Comparison of ENCODE assay signal across 1 cellular context in genomic region chr4:78625073-78625472, GRCh38.
A peak's percentile ranks its signal among the peaks of the same experiment; 100 is the strongest.
TF ChIP-seq lines count a peak whose summit lies in the region.

No MANE protein-coding gene starts in this region.

TF ChIP-seq in GM12878, 131 proteins besides CTCF, POLR2A, EP300 and RAD21 (continues in another document):
- TF ChIP-seq KAT2A (conservative IDR thresholded peaks at IDR 0.05; ENCODE audit: control insufficient read depth, low read depth, low read length) (no peak), NFIC (IDR thresholded peaks at IDR 0.05; ENCODE audit: low read depth, low read length) (peak; percentile 39; the same call in 1 of the 2 replicates), NR2F1 (conservative IDR thresholded peaks at IDR 0.05) (peak; percentile 52; the same call in 1 of the 2 replicates), NFYA (IDR thresholded peaks at IDR 0.05; ENCODE audit: borderline replicate concordance, low read depth, low read length) (no peak), ZNF384 (IDR thresholded peaks at IDR 0.05; ENCODE audit: borderline replicate concordance, low read depth, low read length) (no peak), ZBED1 (IDR thresholded peaks at IDR 0.05; ENCODE audit: borderline replicate concordance) (no peak), NR2C2 (IDR thresholded peaks at IDR 0.05; ENCODE audit: borderline replicate concordance, control insufficient read depth, insufficient read length, low read depth) (no peak), IKZF1 (conservative IDR thresholded peaks at IDR 0.05) (0 out of 2 replicates have a peak, but pooled peaks have one; percentile 26), CUX1 (IDR thresholded peaks at IDR 0.05; ENCODE audit: insufficient replicate concordance, low read depth, low read length) (no peak), BRCA1 (IDR thresholded peaks at IDR 0.05; ENCODE audit: low read depth, low read length) (no peak), RELA (IDR thresholded peaks at IDR 0.05; ENCODE audit: borderline replicate concordance, partially characterized antibody) (no peak), EGR1 (IDR thresholded peaks at IDR 0.05; ENCODE audit: borderline replicate concordance in 1 of 2, low read depth in 2 of 2, low read length in 2 of 2) (no peak), LARP7 (IDR thresholded peaks at IDR 0.05) (no peak), RUNX3 (IDR thresholded peaks at IDR 0.05; ENCODE audit: low read length) (peak; percentile 73), YY1 (IDR thresholded peaks at IDR 0.05; ENCODE audit: low read depth, low read length) (no peak), BCL11A (IDR thresholded peaks at IDR 0.05; ENCODE audit: low read depth, low read length) (0 out of 2 replicates have a peak, but pooled peaks have one; percentile 39), CREM (IDR thresholded peaks at IDR 0.05; ENCODE audit: low read depth) (peak; percentile 80), ZNF24 (IDR thresholded peaks at IDR 0.05) (peak; percentile 88), JUNB (IDR thresholded peaks at IDR 0.05) (peak; percentile 72), HDGF (IDR thresholded peaks at IDR 0.05) (no peak), CBX5 (IDR thresholded peaks at IDR 0.05; ENCODE audit: low read depth) (no peak), JUND (IDR thresholded peaks at IDR 0.05; ENCODE audit: low read depth, low read length) (0 out of 2 replicates have a peak, but pooled peaks have one; percentile 49), MTA2 (IDR thresholded peaks at IDR 0.05; ENCODE audit: low read depth) (peak; percentile 75), ESRRA (IDR thresholded peaks at IDR 0.05; ENCODE audit: low read length) (peak; percentile 17; the same call in 1 of the 2 replicates), PKNOX1 (IDR thresholded peaks at IDR 0.05) (peak; percentile 17; the same call in 1 of the 2 replicates), ZNF217 (IDR thresholded peaks at IDR 0.05) (peak; percentile 18; the same call in 1 of the 2 replicates), SKIL (IDR thresholded peaks at IDR 0.05; ENCODE audit: low read depth, poor library complexity, severe bottlenecking) (peak; percentile 26), TBL1XR1 (IDR thresholded peaks at IDR 0.05; ENCODE audit: low read depth, low read length) (no peak), DPF2 (IDR thresholded peaks at IDR 0.05) (0 out of 2 replicates have a peak, but pooled peaks have one; percentile 66), IKZF2 (IDR thresholded peaks at IDR 0.05) (peak in 1 of 2 experiments; percentile 42; a peak in 1 of 4 replicates), ETV6 (conservative IDR thresholded peaks at IDR 0.05 in 1 of 2, IDR thresholded peaks at IDR 0.05 in 1 of 2; ENCODE audit: borderline replicate concordance in 1 of 2, low read depth in 1 of 2) (no peak), WRNIP1 (IDR thresholded peaks at IDR 0.05; ENCODE audit: borderline replicate concordance, low read depth, low read length) (no peak), CREB1 (IDR thresholded peaks at IDR 0.05; ENCODE audit: low read depth) (peak; percentile 89), SMARCA5 (IDR thresholded peaks at IDR 0.05) (no peak), SMC3 (IDR thresholded peaks at IDR 0.05; ENCODE audit: borderline replicate concordance, low read length) (no peak), SUZ12 (IDR thresholded peaks at IDR 0.05; ENCODE audit: unreplicated experiment) (no peak), SIN3A (IDR thresholded peaks at IDR 0.05; ENCODE audit: low read depth, low read length) (no peak), SREBF2 (IDR thresholded peaks at IDR 0.05; ENCODE audit: low read length) (no peak), SMAD1 (IDR thresholded peaks at IDR 0.05; ENCODE audit: low read depth, partially characterized antibody) (no peak), SMAD5 (IDR thresholded peaks at IDR 0.05; ENCODE audit: low read depth) (no peak), BHLHE40 (IDR thresholded peaks at IDR 0.05; ENCODE audit: borderline replicate concordance in 1 of 2, low read depth in 2 of 2, low read length in 1 of 2) (peak in 1 of 2 experiments; percentile 20; a peak in 1 of 4 replicates), GABPA (IDR thresholded peaks at IDR 0.05; ENCODE audit: low read depth) (0 out of 2 replicates have a peak, but pooled peaks have one; percentile 7), TAF1 (IDR thresholded peaks at IDR 0.05; ENCODE audit: borderline replicate concordance, low read depth, low read length) (no peak)
- TF ChIP-seq, protein P1, sequence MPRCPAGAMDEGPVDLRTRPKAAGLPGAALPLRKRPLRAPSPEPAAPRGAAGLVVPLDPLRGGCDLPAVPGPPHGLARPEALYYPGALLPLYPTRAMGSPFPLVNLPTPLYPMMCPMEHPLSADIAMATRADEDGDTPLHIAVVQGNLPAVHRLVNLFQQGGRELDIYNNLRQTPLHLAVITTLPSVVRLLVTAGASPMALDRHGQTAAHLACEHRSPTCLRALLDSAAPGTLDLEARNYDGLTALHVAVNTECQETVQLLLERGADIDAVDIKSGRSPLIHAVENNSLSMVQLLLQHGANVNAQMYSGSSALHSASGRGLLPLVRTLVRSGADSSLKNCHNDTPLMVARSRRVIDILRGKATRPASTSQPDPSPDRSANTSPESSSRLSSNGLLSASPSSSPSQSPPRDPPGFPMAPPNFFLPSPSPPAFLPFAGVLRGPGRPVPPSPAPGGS (IDR thresholded peaks at IDR 0.05; ENCODE audit: borderline replicate concordance, insufficient read depth, low read depth, low read length, poor library complexity, severe bottlenecking) = no peak
- TF ChIP-seq, protein P2, sequence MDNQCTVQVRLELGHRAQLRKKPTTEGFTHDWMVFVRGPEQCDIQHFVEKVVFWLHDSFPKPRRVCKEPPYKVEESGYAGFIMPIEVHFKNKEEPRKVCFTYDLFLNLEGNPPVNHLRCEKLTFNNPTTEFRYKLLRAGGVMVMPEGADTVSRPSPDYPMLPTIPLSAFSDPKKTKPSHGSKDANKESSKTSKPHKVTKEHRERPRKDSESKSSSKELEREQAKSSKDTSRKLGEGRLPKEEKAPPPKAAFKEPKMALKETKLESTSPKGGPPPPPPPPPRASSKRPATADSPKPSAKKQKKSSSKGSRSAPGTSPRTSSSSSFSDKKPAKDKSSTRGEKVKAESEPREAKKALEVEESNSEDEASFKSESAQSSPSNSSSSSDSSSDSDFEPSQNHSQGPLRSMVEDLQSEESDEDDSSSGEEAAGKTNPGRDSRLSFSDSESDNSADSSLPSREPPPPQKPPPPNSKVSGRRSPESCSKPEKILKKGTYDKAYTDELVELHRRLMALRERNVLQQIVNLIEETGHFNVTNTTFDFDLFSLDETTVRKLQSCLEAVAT (IDR thresholded peaks at IDR 0.05) = no peak
- TF ChIP-seq, protein P3, sequence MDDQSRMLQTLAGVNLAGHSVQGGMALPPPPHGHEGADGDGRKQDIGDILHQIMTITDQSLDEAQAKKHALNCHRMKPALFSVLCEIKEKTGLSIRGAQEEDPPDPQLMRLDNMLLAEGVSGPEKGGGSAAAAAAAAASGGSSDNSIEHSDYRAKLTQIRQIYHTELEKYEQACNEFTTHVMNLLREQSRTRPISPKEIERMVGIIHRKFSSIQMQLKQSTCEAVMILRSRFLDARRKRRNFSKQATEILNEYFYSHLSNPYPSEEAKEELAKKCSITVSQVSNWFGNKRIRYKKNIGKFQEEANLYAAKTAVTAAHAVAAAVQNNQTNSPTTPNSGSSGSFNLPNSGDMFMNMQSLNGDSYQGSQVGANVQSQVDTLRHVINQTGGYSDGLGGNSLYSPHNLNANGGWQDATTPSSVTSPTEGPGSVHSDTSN (IDR thresholded peaks at IDR 0.05; ENCODE audit: insufficient replicate concordance, low read depth, low read length) = no peak
- TF ChIP-seq, protein P4, sequence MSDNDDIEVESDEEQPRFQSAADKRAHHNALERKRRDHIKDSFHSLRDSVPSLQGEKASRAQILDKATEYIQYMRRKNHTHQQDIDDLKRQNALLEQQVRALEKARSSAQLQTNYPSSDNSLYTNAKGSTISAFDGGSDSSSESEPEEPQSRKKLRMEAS (IDR thresholded peaks at IDR 0.05; ENCODE audit: low read depth, low read length) = no peak
- TF ChIP-seq, protein P5, sequence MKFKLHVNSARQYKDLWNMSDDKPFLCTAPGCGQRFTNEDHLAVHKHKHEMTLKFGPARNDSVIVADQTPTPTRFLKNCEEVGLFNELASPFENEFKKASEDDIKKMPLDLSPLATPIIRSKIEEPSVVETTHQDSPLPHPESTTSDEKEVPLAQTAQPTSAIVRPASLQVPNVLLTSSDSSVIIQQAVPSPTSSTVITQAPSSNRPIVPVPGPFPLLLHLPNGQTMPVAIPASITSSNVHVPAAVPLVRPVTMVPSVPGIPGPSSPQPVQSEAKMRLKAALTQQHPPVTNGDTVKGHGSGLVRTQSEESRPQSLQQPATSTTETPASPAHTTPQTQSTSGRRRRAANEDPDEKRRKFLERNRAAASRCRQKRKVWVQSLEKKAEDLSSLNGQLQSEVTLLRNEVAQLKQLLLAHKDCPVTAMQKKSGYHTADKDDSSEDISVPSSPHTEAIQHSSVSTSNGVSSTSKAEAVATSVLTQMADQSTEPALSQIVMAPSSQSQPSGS (IDR thresholded peaks at IDR 0.05; ENCODE audit: low read length) = peak; percentile 88
- TF ChIP-seq, protein P6, sequence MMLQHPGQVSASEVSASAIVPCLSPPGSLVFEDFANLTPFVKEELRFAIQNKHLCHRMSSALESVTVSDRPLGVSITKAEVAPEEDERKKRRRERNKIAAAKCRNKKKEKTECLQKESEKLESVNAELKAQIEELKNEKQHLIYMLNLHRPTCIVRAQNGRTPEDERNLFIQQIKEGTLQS (IDR thresholded peaks at IDR 0.05; ENCODE audit: borderline replicate concordance, extremely low read depth, low read depth, low read length) = no peak
